Comparison of ENCODE assay signal across 13 cellular contexts in genomic region chr1:222898191-222898527, GRCh38.
DNase-seq lines count a peak whose midpoint lies in the region; ATAC-seq, FAIRE-seq and TF ChIP-seq lines count a peak whose summit lies in the region.
"Had no signal": no experiment of that assay in that cellular context is flagged by ENCODE, and none has a peak within 500 bp of the region (broad histone marks: within the 10 kb centered on the region; RNA-seq: fewer than 3 reads in every experiment).

No MANE protein-coding gene starts in this region.

- H3K9ac ChIP-seq in liver (ENCODE audit: low read depth in 1 of 2, low read length in 2 of 2) = peak overlapping the region; percentile 10 to 49
- H3K9ac ChIP-seq in HepG2 (ENCODE audit: insufficient read depth, low read depth, low read length) = no peak overlapping the region

- no peaks in the 10 kb centered on the region for H4K20me1 ChIP-seq in HepG2 (ENCODE audit: insufficient read depth, low read length)

- H3K79me2 ChIP-seq in HepG2 (ENCODE audit: insufficient read depth, low read length) = no peaks in the 10 kb centered on the region

- CTCF ChIA-PET in HepG2 (lab: Yijun Ruan, JAX; ENCODE audit: low intra/inter-chr PET ratio, low total read pairs) = no interaction called here

- ATAC-seq in HepG2 (no peak), HG03354 (IDR thresholded peaks at IDR 0.05; ENCODE audit: poor library complexity, severe bottlenecking, unreplicated experiment) (no peak), GM18505 (IDR thresholded peaks at IDR 0.05; ENCODE audit: unreplicated experiment) (no peak)
- ATAC-seq: WTC11 had no signal

- H3K27ac ChIP-seq in liver (ENCODE audit: low read depth in 1 of 2, low read length in 2 of 2) = peak overlapping the region; percentile 26 to 51
- H3K27ac ChIP-seq in HepG2 (ENCODE audit: extremely low read length, insufficient read depth, low read length) = no peak overlapping the region
- H3K27ac ChIP-seq in ascending aorta = no peak overlapping the region
- H3K27ac ChIP-seq: C4-2B had no signal

- FAIRE-seq in HepG2 (lab: Jason Lieb, UNC) = no peak
- FAIRE-seq: HTR-8/SVneo had no signal

- no peaks in the 10 kb centered on the region for H3K27me3 Mint-ChIP-seq in mesothelial cell of epicardium (ENCODE audit: low read depth)

- H3K27ac Mint-ChIP-seq in mesothelial cell of epicardium = peak overlapping the region; percentile 95
- H3K27ac Mint-ChIP-seq: WTC11 had no signal

- TF ChIP-seq POLR2A in HepG2 (IDR thresholded peaks at IDR 0.05; ENCODE audit: insufficient read depth in 1 of 2, low read depth in 2 of 2, low read length in 2 of 2) (no peak), GM18505 (IDR thresholded peaks at IDR 0.05; ENCODE audit: borderline replicate concordance, extremely low read depth, insufficient read depth, insufficient read length) (no peak)

- H3K4me1 ChIP-seq in liver (ENCODE audit: control insufficient read depth in 4 of 4, insufficient read depth in 4 of 4, low read length in 3 of 4) = no peaks in the 10 kb centered on the region
- peaks cover 29% of the 10 kb centered on the region for H3K4me1 ChIP-seq in HepG2 (ENCODE audit: insufficient read depth, low read length)
- H3K4me1 ChIP-seq in ascending aorta = no peaks in the 10 kb centered on the region

- peaks cover 8% of the 10 kb centered on the region for H3K36me3 Mint-ChIP-seq in mesothelial cell of epicardium

- POLR2A ChIA-PET in HepG2 (lab: Yijun Ruan, JAX) = no interaction called here

- BruUV-seq in HepG2 (replicated peaks; lab: Mats Ljungman, UMichigan) = no TSS peak

- no peak overlapping the region for H3K4me2 ChIP-seq in HepG2 (ENCODE audit: low read depth, low read length)

- intact Hi-C loops in HepG2 (cut with micrococcal nuclease; ENCODE audit: unreplicated experiment) (no loop called here), ascending aorta (cut with DNase I) (no loop called here)

- H3K9me3 Mint-ChIP-seq in mesothelial cell of epicardium = peaks cover 4% of the 10 kb centered on the region
- H3K9me3 Mint-ChIP-seq: WTC11 had no signal

- H3K36me3 ChIP-seq in liver (ENCODE audit: control insufficient read depth in 4 of 4, insufficient read depth in 3 of 4, low read depth in 1 of 4, low read length in 3 of 4) = peaks cover 0 to 3% (median 0%) of the 10 kb centered on the region in 4 donors
- no peaks in the 10 kb centered on the region for H3K36me3 ChIP-seq in HepG2 (replicated peaks in 1 of 2; ENCODE audit: control insufficient read depth in 1 of 2, insufficient read depth in 2 of 2, low read length in 2 of 2)
- no peaks in the 10 kb centered on the region for H3K36me3 ChIP-seq in ascending aorta

- DNase-seq in HepG2 (ENCODE audit: low spot score) = no peak
- DNase-seq in ascending aorta (ENCODE audit: low spot score in 2 of 2) = no peak
- DNase-seq in mesothelial cell of epicardium (ENCODE audit: low spot score in 2 of 2, unreplicated experiment in 2 of 2) = no peak
- DNase-seq in NCI-H2081 treated with DMSO at 0.1 percent for 48 hours (lab: John Stamatoyannopoulos, UW) = no peak
- no peak for DNase-seq in NCI-H524 treated with DMSO at 0.1 percent for 48 hours (lab: John Stamatoyannopoulos, UW)
- DNase-seq: NCI-H1930 had no signal

- H3K4me3 Mint-ChIP-seq in mesothelial cell of epicardium = peak overlapping the region; percentile 45
- H3K4me3 Mint-ChIP-seq: WTC11 had no signal

- 13% methylated on average over 1 of the region's 1 CpG for WGBS in liver
- 94% methylated on average over 1 of the region's 1 CpG for WGBS in HepG2 (ENCODE audit: low lambda C conversion rate)

- peaks cover 46% of the 10 kb centered on the region for H3K4me1 Mint-ChIP-seq in mesothelial cell of epicardium

- H3K4me3 ChIP-seq in liver (ENCODE audit: low read depth in 1 of 3, low read length in 3 of 3) = peak overlapping the region in 2 of 3 donors; percentile 2 to 14
- H3K4me3 ChIP-seq in HepG2 (replicated peaks in 1 of 3; ENCODE audit: insufficient read depth in 1 of 3, low read depth in 2 of 3, low read length in 3 of 3) = no peak overlapping the region
- H3K4me3 ChIP-seq in ascending aorta = peak overlapping the region; percentile 35 to 39
- H3K4me3 ChIP-seq: lung had no signal

- H3K27me3 ChIP-seq in liver (ENCODE audit: control insufficient read depth in 4 of 4, insufficient read depth in 4 of 4, low read length in 3 of 4) (no peaks in the 10 kb centered on the region), HepG2 (ENCODE audit: control insufficient read depth in 1 of 2, insufficient read depth in 2 of 2, low read length in 2 of 2) (no peaks in the 10 kb centered on the region; a peak in 1 of 5 replicates), ascending aorta (no peaks in the 10 kb centered on the region)

- in situ Hi-C loops in HepG2 (cut with HindIII; ENCODE audit: extremely low pct_ligation_motif_present, low pct_unique_long_range_greater_than_20kb) = no loop called here

- no peak overlapping the region for H2AFZ ChIP-seq in HepG2 (ENCODE audit: low read length)

- no peak for TF ChIP-seq CTCF in liver (IDR thresholded peaks at IDR 0.05; ENCODE audit: low read depth, low read length, missing input control)
- TF ChIP-seq CTCF in HepG2 (CRISPR knock-in tag; IDR thresholded peaks at IDR 0.05) = no peak
- TF ChIP-seq CTCF in ascending aorta (IDR thresholded peaks at IDR 0.05) = no peak
- no peak for TF ChIP-seq CTCF in mesothelial cell of epicardium (IDR thresholded peaks at IDR 0.05; ENCODE audit: unreplicated experiment)

- H3K9me3 ChIP-seq in liver (ENCODE audit: control insufficient read depth in 4 of 4, low read length in 3 of 4) = no peaks in the 10 kb centered on the region
- H3K9me3 ChIP-seq in HepG2 (ENCODE audit: low read length) = no peaks in the 10 kb centered on the region
- H3K9me3 ChIP-seq in ascending aorta = no peaks in the 10 kb centered on the region

- TF ChIP-seq EP300 in HepG2 (IDR thresholded peaks at IDR 0.05; ENCODE audit: low read depth in 2 of 2, low read length in 2 of 2) = no peak
- no peak for TF ChIP-seq EP300 in HepG2 (CRISPR knock-in tag; IDR thresholded peaks at IDR 0.05; ENCODE audit: borderline replicate concordance)

- TF ChIP-seq RAD21 in liver (IDR thresholded peaks at IDR 0.05) = no peak
- no peak for TF ChIP-seq RAD21 in HepG2 (CRISPR knock-in tag; IDR thresholded peaks at IDR 0.05)

TF ChIP-seq in liver, 16 proteins besides CTCF, POLR2A, EP300 and RAD21 (continues in another document):
- TF ChIP-seq ATF3 (IDR thresholded peaks at IDR 0.05) (no peak), HNF4G (IDR thresholded peaks at IDR 0.05) (no peak), GABPA (IDR thresholded peaks at IDR 0.05 in 1 of 2, conservative IDR thresholded peaks at IDR 0.05 in 1 of 2) (no peak)

TF ChIP-seq in HepG2, 621 proteins besides CTCF, POLR2A, EP300 and RAD21:
- TF ChIP-seq ZSCAN12 (CRISPR knock-in tag; IDR thresholded peaks at IDR 0.05) (no peak), SRSF1 (optimal IDR thresholded peaks at IDR 0.05; ENCODE audit: low read depth, low read length) (no peak), HMG20B (CRISPR knock-in tag; conservative IDR thresholded peaks at IDR 0.05) (no peak), ATF1 (CRISPR knock-in tag; IDR thresholded peaks at IDR 0.05) (no peak), RBAK (CRISPR knock-in tag; IDR thresholded peaks at IDR 0.05) (no peak), ZNF20 (CRISPR knock-in tag; IDR thresholded peaks at IDR 0.05) (no peak), RAD51 (IDR thresholded peaks at IDR 0.05; ENCODE audit: borderline replicate concordance) (no peak), ZBTB14 (CRISPR knock-in tag; IDR thresholded peaks at IDR 0.05) (no peak), GFI1 (CRISPR knock-in tag; IDR thresholded peaks at IDR 0.05; ENCODE audit: borderline replicate concordance) (no peak), CBX5 (CRISPR knock-in tag; IDR thresholded peaks at IDR 0.05; ENCODE audit: borderline replicate concordance) (no peak), MNT (IDR thresholded peaks at IDR 0.05) (no peak), RFX1 (IDR thresholded peaks at IDR 0.05) (no peak), ZSCAN30 (CRISPR knock-in tag; IDR thresholded peaks at IDR 0.05) (no peak), THYN1 (CRISPR knock-in tag; IDR thresholded peaks at IDR 0.05; ENCODE audit: borderline replicate concordance, low read depth) (no peak), BATF2 (CRISPR knock-in tag; IDR thresholded peaks at IDR 0.05) (no peak), ZBTB8A (CRISPR knock-in tag; IDR thresholded peaks at IDR 0.05; ENCODE audit: borderline replicate concordance, low read depth) (no peak)
TF ChIP-seq in HepG2: peak in this region for 0.

Comparison
In these comparisons a context has a peak if more than half of its experiments do, and no peak if none do; other contexts are left out.
1. H3K27ac ChIP-seq: peak in liver (2 of 2); none in HepG2 (single experiment) and ascending aorta (0 of 2).
2. H3K4me3 ChIP-seq: peak in liver (2 of 3) and ascending aorta (2 of 2); none in HepG2 (0 of 3).